Comparison of ENCODE assay signal across 11 cellular contexts in the genomic region with DNA sequence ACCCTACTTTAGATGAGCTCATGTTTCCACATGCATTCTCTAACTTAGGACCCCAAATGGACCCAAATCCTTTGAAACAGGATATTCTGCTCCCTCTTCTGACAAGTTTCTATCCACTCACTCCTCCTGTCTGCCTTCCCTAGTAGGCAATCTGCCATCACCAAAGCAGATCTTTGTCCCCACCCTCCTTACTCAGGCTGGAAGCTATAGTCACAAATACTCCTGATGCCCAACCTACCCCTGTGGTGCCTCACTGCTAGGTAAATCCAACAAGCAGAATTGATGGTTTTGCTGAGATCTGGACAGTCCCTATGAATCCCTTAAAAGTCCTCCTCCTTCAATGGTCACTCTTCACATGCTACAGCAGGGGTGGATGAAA. TPM values are rescaled to one million over a fixed set of nuclear protein-coding genes. Genes with fewer than 3 reads are reported as not detected.
DNase-seq lines count a peak whose midpoint lies in the region; ATAC-seq and TF ChIP-seq lines count a peak whose summit lies in the region.
"Had no signal": no experiment of that assay in that cellular context is flagged by ENCODE, and none has a peak within 500 bp of the region (broad histone marks: within the 10 kb centered on the region; RNA-seq: fewer than 3 reads in every experiment).

No MANE protein-coding gene starts in this region.

- TF ChIP-seq POLR2A in gastrocnemius medialis (IDR thresholded peaks at IDR 0.05): no peak

- in situ Hi-C loops in gastrocnemius medialis (cut with MboI; ENCODE audit: low sequenced_read_pairs in 4 of 4): no loop called here

- no peaks in the 10 kb centered on the region for H3K9me3 Mint-ChIP-seq in T-helper 1 cell treated with Interleukin-12 subunit alpha and Interleukin-12 subunit beta and Interleukin-4 antibody, amounts not matched to agents 30 μg/mL and 1 μg/mL, for 36 hours
- no peaks in the 10 kb centered on the region for H3K9me3 Mint-ChIP-seq in activated T-helper 1 cell treated with anti-CD3 and anti-CD28 coated beads, Interleukin-12 subunit alpha, Interleukin-12 subunit beta, Interleukin-2, Interleukin-4 antibody, amounts not matched to agents 30 ng/mL and 10 ng/mL and 1 ng/mL, durations not matched to agents 14 hours and 24 hours and 36 hours
- peaks cover 0 to 2% of the 10 kb centered on the region in 2 donors for H3K9me3 Mint-ChIP-seq in stimulated activated naive B cell treated with anti-CD40 and anti-IgM and Interleukin-4, amounts not matched to agents 10 μg/mL and 1 μg/mL and 100 μg/mL, for 72 hours

- peaks cover 0 to 10% of the 10 kb centered on the region in 2 donors for H3K4me1 ChIP-seq in gastrocnemius medialis

- H3K27me3 ChIP-seq in gastrocnemius medialis: no peaks in the 10 kb centered on the region

- no peak overlapping the region for H3K4me3 ChIP-seq in gastrocnemius medialis
- H3K4me3 ChIP-seq: GM12878, skin epidermis had no signal

- H3K27me3 Mint-ChIP-seq in T-helper 1 cell treated with Interleukin-12 subunit alpha and Interleukin-12 subunit beta and Interleukin-4 antibody, amounts not matched to agents 30 μg/mL and 1 μg/mL, for 36 hours (ENCODE audit: low read depth): no peaks in the 10 kb centered on the region
- no peaks in the 10 kb centered on the region for H3K27me3 Mint-ChIP-seq in activated T-helper 1 cell treated with anti-CD3 and anti-CD28 coated beads, Interleukin-12 subunit alpha, Interleukin-12 subunit beta, Interleukin-2, Interleukin-4 antibody, amounts not matched to agents 30 ng/mL and 10 ng/mL and 1 ng/mL, durations not matched to agents 14 hours and 24 hours and 36 hours (ENCODE audit: insufficient read depth)
- H3K27me3 Mint-ChIP-seq in stimulated activated naive B cell treated with anti-CD40 and anti-IgM and Interleukin-4, amounts not matched to agents 10 μg/mL and 1 μg/mL and 100 μg/mL, for 72 hours: no peaks in the 10 kb centered on the region

- no peak overlapping the region for H3K4me3 Mint-ChIP-seq in T-helper 1 cell treated with Interleukin-12 subunit alpha and Interleukin-12 subunit beta and Interleukin-4 antibody, amounts not matched to agents 30 μg/mL and 1 μg/mL, for 36 hours
- H3K4me3 Mint-ChIP-seq in activated T-helper 1 cell treated with anti-CD3 and anti-CD28 coated beads, Interleukin-12 subunit alpha, Interleukin-12 subunit beta, Interleukin-2, Interleukin-4 antibody, amounts not matched to agents 30 ng/mL and 10 ng/mL and 1 ng/mL, durations not matched to agents 14 hours and 24 hours and 36 hours: no peak overlapping the region
- no peak overlapping the region for H3K4me3 Mint-ChIP-seq in stimulated activated naive B cell treated with anti-CD40 and anti-IgM and Interleukin-4, amounts not matched to agents 10 μg/mL and 1 μg/mL and 100 μg/mL, for 72 hours

- H3K36me3 Mint-ChIP-seq in T-helper 1 cell treated with Interleukin-12 subunit alpha and Interleukin-12 subunit beta and Interleukin-4 antibody, amounts not matched to agents 30 μg/mL and 1 μg/mL, for 36 hours (ENCODE audit: low read depth): peaks cover 21% of the 10 kb centered on the region
- H3K36me3 Mint-ChIP-seq in activated T-helper 1 cell treated with anti-CD3 and anti-CD28 coated beads, Interleukin-12 subunit alpha, Interleukin-12 subunit beta, Interleukin-2, Interleukin-4 antibody, amounts not matched to agents 30 ng/mL and 10 ng/mL and 1 ng/mL, durations not matched to agents 14 hours and 24 hours and 36 hours (ENCODE audit: low read depth): peaks cover 29% of the 10 kb centered on the region
- H3K36me3 Mint-ChIP-seq in stimulated activated naive B cell treated with anti-CD40 and anti-IgM and Interleukin-4, amounts not matched to agents 10 μg/mL and 1 μg/mL and 100 μg/mL, for 72 hours: peaks cover 35 to 41% of the 10 kb centered on the region in 2 donors

- peaks cover 47% of the 10 kb centered on the region for H3K4me1 Mint-ChIP-seq in T-helper 1 cell treated with Interleukin-12 subunit alpha and Interleukin-12 subunit beta and Interleukin-4 antibody, amounts not matched to agents 30 μg/mL and 1 μg/mL, for 36 hours (ENCODE audit: low read depth)
- H3K4me1 Mint-ChIP-seq in activated T-helper 1 cell treated with anti-CD3 and anti-CD28 coated beads, Interleukin-12 subunit alpha, Interleukin-12 subunit beta, Interleukin-2, Interleukin-4 antibody, amounts not matched to agents 30 ng/mL and 10 ng/mL and 1 ng/mL, durations not matched to agents 14 hours and 24 hours and 36 hours (ENCODE audit: low read depth): peaks cover 70% of the 10 kb centered on the region
- H3K4me1 Mint-ChIP-seq in stimulated activated naive B cell treated with anti-CD40 and anti-IgM and Interleukin-4, amounts not matched to agents 10 μg/mL and 1 μg/mL and 100 μg/mL, for 72 hours: peaks cover 50 to 78% of the 10 kb centered on the region in 2 donors

- no peaks in the 10 kb centered on the region for H3K9me3 ChIP-seq in gastrocnemius medialis

- intact Hi-C loops in activated T-helper 1 cell treated with anti-CD3 and anti-CD28 coated beads, Interleukin-12 subunit alpha, Interleukin-12 subunit beta, Interleukin-2, Interleukin-4 antibody, amounts not matched to agents 30 ng/mL and 10 ng/mL and 1 ng/mL, durations not matched to agents 14 hours and 24 hours and 36 hours (cut with micrococcal nuclease): no loop called here
- intact Hi-C loops in left cardiac atrium (cut with DNase I) (no loop called here), gastrocnemius medialis (cut with DNase I; ENCODE audit: low total_unique reads) (no loop called here)

- no peak for TF ChIP-seq CTCF in gastrocnemius medialis (IDR thresholded peaks at IDR 0.05 in 4 of 5, conservative IDR thresholded peaks at IDR 0.05 in 1 of 5)

- no peak overlapping the region for H3K27ac ChIP-seq in gastrocnemius medialis

- peak overlapping the region; percentile 0 for H3K27ac Mint-ChIP-seq in T-helper 1 cell treated with Interleukin-12 subunit alpha and Interleukin-12 subunit beta and Interleukin-4 antibody, amounts not matched to agents 30 μg/mL and 1 μg/mL, for 36 hours
- peak overlapping the region; percentile 45 for H3K27ac Mint-ChIP-seq in activated T-helper 1 cell treated with anti-CD3 and anti-CD28 coated beads, Interleukin-12 subunit alpha, Interleukin-12 subunit beta, Interleukin-2, Interleukin-4 antibody, amounts not matched to agents 30 ng/mL and 10 ng/mL and 1 ng/mL, durations not matched to agents 14 hours and 24 hours and 36 hours
- peak overlapping the region; percentile 90 for H3K27ac Mint-ChIP-seq in stimulated activated naive B cell treated with anti-CD40 and anti-IgM and Interleukin-4, amounts not matched to agents 10 μg/mL and 1 μg/mL and 100 μg/mL, for 72 hours

- ATAC-seq in left cardiac atrium: peak; percentile 16 to 33
- no peak for ATAC-seq in stimulated activated naive B cell treated with anti-CD40 and anti-IgM and Interleukin-4, amounts not matched to agents 10 μg/mL and 1 μg/mL and 100 μg/mL, for 72 hours (replicated peaks)
- no peak for ATAC-seq in HG03108 (IDR thresholded peaks at IDR 0.05; ENCODE audit: unreplicated experiment)
- ATAC-seq in gastrocnemius medialis: no peak

- H3K36me3 ChIP-seq in gastrocnemius medialis: no peaks in the 10 kb centered on the region

- no peak for DNase-seq in T-helper 1 cell
- no peak for DNase-seq in activated T-helper 1 cell treated with anti-CD3 and anti-CD28 coated beads, Interleukin-12 subunit alpha, Interleukin-12 subunit beta, Interleukin-2, Interleukin-4 antibody, amounts not matched to agents 30 ng/mL and 10 ng/mL and 1 ng/mL, durations not matched to agents 14 hours and 24 hours and 36 hours (ENCODE audit: low spot score)
- DNase-seq in left cardiac atrium: no peak
- no peak for DNase-seq in stimulated activated naive B cell treated with anti-CD40 and anti-IgM and Interleukin-4, amounts not matched to agents 10 μg/mL and 1 μg/mL and 100 μg/mL, for 72 hours
- no peak for DNase-seq in DMS53 (lab: John Stamatoyannopoulos, UW)
- DNase-seq in gastrocnemius medialis: no peak
- DNase-seq: hippocampal formation had no signal

RNA-seq across cellular contexts. Expression of gene ELOVL5, which starts 21.7 kb away (rescaled TPM):
- 121 and 131 TPM in 2 replicates for total RNA-seq in activated T-helper 1 cell treated with anti-CD3 and anti-CD28 coated beads, Interleukin-12 subunit alpha, Interleukin-12 subunit beta, Interleukin-2, Interleukin-4 antibody, amounts not matched to agents 30 ng/mL and 10 ng/mL and 1 ng/mL, durations not matched to agents 14 hours and 24 hours and 36 hours
- total RNA-seq in left cardiac atrium: 100 to 1,000 TPM in 1 of 2 donors, 10 to 100 TPM in 1; 66.6 to 106 TPM
- 1 to 10 TPM; 5.6 to 7.2 (median 6.2) TPM for total RNA-seq in gastrocnemius medialis

Comparison
In these comparisons a context has a peak if more than half of its experiments do, and no peak if none do; other contexts are left out.
1. H3K27ac Mint-ChIP-seq: peak in every context shown above with its lines; median percentile 90 in stimulated activated naive B cell treated with anti-CD40 and anti-IgM and Interleukin-4, amounts not matched to agents 10 μg/mL and 1 μg/mL and 100 μg/mL, for 72 hours; 45 in activated T-helper 1 cell treated with anti-CD3 and anti-CD28 coated beads, Interleukin-12 subunit alpha, Interleukin-12 subunit beta, Interleukin-2, Interleukin-4 antibody, amounts not matched to agents 30 ng/mL and 10 ng/mL and 1 ng/mL, durations not matched to agents 14 hours and 24 hours and 36 hours; 0 in T-helper 1 cell treated with Interleukin-12 subunit alpha and Interleukin-12 subunit beta and Interleukin-4 antibody, amounts not matched to agents 30 μg/mL and 1 μg/mL, for 36 hours.
2. ATAC-seq: peak in left cardiac atrium (2 of 2); none in stimulated activated naive B cell treated with anti-CD40 and anti-IgM and Interleukin-4, amounts not matched to agents 10 μg/mL and 1 μg/mL and 100 μg/mL, for 72 hours (0 of 2), HG03108 (single experiment) and gastrocnemius medialis (0 of 2).
3. RNA of gene ELOVL5, which starts 21.7 kb away (total RNA-seq): 121 to 131 TPM in activated T-helper 1 cell treated with anti-CD3 and anti-CD28 coated beads, Interleukin-12 subunit alpha, Interleukin-12 subunit beta, Interleukin-2, Interleukin-4 antibody, amounts not matched to agents 30 ng/mL and 10 ng/mL and 1 ng/mL, durations not matched to agents 14 hours and 24 hours and 36 hours and 66.6 to 106 TPM in left cardiac atrium; 5.6 to 7.2 TPM in gastrocnemius medialis; every median in the first group is over 4 times any median in the second.